Comparison of ENCODE assay signal across 10 cellular contexts in the genomic region with DNA sequence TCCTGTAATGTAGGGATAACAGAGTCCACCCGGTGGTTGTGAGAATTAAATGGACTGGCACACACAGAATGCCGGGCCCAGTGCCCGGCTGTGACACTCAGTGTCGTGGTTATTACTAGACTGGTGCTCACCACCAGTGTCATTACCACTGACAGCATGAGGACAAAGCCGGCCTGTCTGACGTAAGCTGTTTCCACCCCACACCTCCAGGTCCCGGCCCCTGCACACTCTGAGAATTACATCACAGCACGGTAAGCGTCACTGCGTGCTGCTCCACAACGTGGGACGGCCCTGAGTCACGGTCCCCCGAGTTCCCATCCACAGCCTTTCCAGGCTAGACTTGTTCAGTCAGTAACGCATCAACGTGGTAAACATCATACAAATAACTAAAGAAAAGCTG. TPM values are rescaled to one million over a fixed set of nuclear protein-coding genes. Genes with fewer than 3 reads are reported as not detected.
DNase-seq lines count a peak whose midpoint lies in the region; ATAC-seq and TF ChIP-seq lines count a peak whose summit lies in the region.
"Had no signal": no experiment of that assay in that cellular context is flagged by ENCODE, and none has a peak within 500 bp of the region (broad histone marks: within the 10 kb centered on the region; RNA-seq: fewer than 3 reads in every experiment).

No MANE protein-coding gene starts in this region.

- no peaks in the 10 kb centered on the region for H3K36me3 ChIP-seq in upper lobe of right lung

- H3K27ac ChIP-seq in VCaP (peak overlapping the region; percentile 53; the same call in 1 of the 2 replicates), upper lobe of right lung (no peak overlapping the region)
- H3K27ac ChIP-seq: SK-N-MC had no signal

- H3K27me3 Mint-ChIP-seq in nephron progenitor cell (ENCODE audit: low read depth, poor library complexity) (no peaks in the 10 kb centered on the region), CD14-positive monocyte (ENCODE audit: low read depth in 3 of 3) (peaks cover 0 to under 1% (median 0%) of the 10 kb centered on the region in 3 donors)
- H3K27me3 Mint-ChIP-seq in activated CD8-positive, alpha-beta memory T cell treated with anti-CD3 and anti-CD28 coated beads, Interleukin-2, amount 10 ng/mL, durations not matched to agents 7 days and 5 days, result no peaks in the 10 kb centered on the region

- H3K4me3 ChIP-seq in upper lobe of right lung, result no peak overlapping the region
- H3K4me3 ChIP-seq: SK-N-MC had no signal

- peak overlapping the region; percentile 98 for H3K27ac Mint-ChIP-seq in nephron progenitor cell
- no peak overlapping the region for H3K27ac Mint-ChIP-seq in CD14-positive monocyte
- H3K27ac Mint-ChIP-seq in activated CD8-positive, alpha-beta memory T cell treated with anti-CD3 and anti-CD28 coated beads, Interleukin-2, amount 10 ng/mL, durations not matched to agents 7 days and 5 days, result no peak overlapping the region
- H3K27ac Mint-ChIP-seq: naive thymus-derived CD4-positive, alpha-beta T cell had no signal

- intact Hi-C loops in upper lobe of right lung (cut with DNase I), result no loop called here
- intact Hi-C loops in CD14-positive monocyte (cut with micrococcal nuclease), result no loop called here

- no peaks in the 10 kb centered on the region for H3K27me3 ChIP-seq in upper lobe of right lung

- CTCF ChIA-PET in activated CD8-positive, alpha-beta memory T cell treated with anti-CD3 and anti-CD28 coated beads, Interleukin-2, amount 10 ng/mL, durations not matched to agents 7 days and 5 days (lab: Charles Lee), result no interaction called here

- peaks cover 54% of the 10 kb centered on the region for H3K4me1 Mint-ChIP-seq in nephron progenitor cell
- no peaks in the 10 kb centered on the region for H3K4me1 Mint-ChIP-seq in CD14-positive monocyte
- H3K4me1 Mint-ChIP-seq in activated CD8-positive, alpha-beta memory T cell treated with anti-CD3 and anti-CD28 coated beads, Interleukin-2, amount 10 ng/mL, durations not matched to agents 7 days and 5 days, result no peaks in the 10 kb centered on the region

- TF ChIP-seq CTCF in VCaP (conservative IDR thresholded peaks at IDR 0.05), result no peak
- TF ChIP-seq CTCF in nephron progenitor cell (IDR thresholded peaks at IDR 0.05), result no peak
- no peak for TF ChIP-seq CTCF in upper lobe of right lung (IDR thresholded peaks at IDR 0.05)
- TF ChIP-seq CTCF in CD14-positive monocyte (IDR thresholded peaks at IDR 0.05), result no peak

- peak; percentile 48 for ATAC-seq in upper lobe of right lung
- no peak for ATAC-seq in activated CD8-positive, alpha-beta memory T cell treated with anti-CD3 and anti-CD28 coated beads, Interleukin-2, amount 10 ng/mL, durations not matched to agents 7 days and 5 days
- ATAC-seq: naive thymus-derived CD4-positive, alpha-beta T cell had no signal

- no peaks in the 10 kb centered on the region for H3K4me1 ChIP-seq in upper lobe of right lung

- no peaks in the 10 kb centered on the region for H3K9me3 ChIP-seq in upper lobe of right lung

- H3K9me3 Mint-ChIP-seq in nephron progenitor cell (peaks cover 22% of the 10 kb centered on the region), CD14-positive monocyte (peaks cover 0 to 8% (median 3%) of the 10 kb centered on the region in 7 donors)
- peaks cover 8% of the 10 kb centered on the region for H3K9me3 Mint-ChIP-seq in activated CD8-positive, alpha-beta memory T cell treated with anti-CD3 and anti-CD28 coated beads, Interleukin-2, amount 10 ng/mL, durations not matched to agents 7 days and 5 days (ENCODE audit: low read depth)

- H3K4me3 Mint-ChIP-seq in nephron progenitor cell (peak overlapping the region; percentile 54), CD14-positive monocyte (no peak overlapping the region)
- no peak overlapping the region for H3K4me3 Mint-ChIP-seq in activated CD8-positive, alpha-beta memory T cell treated with anti-CD3 and anti-CD28 coated beads, Interleukin-2, amount 10 ng/mL, durations not matched to agents 7 days and 5 days
- H3K4me3 Mint-ChIP-seq: naive thymus-derived CD4-positive, alpha-beta T cell had no signal

- peaks cover 87% of the 10 kb centered on the region for H3K36me3 Mint-ChIP-seq in nephron progenitor cell (ENCODE audit: low read depth)
- H3K36me3 Mint-ChIP-seq in CD14-positive monocyte, result no peaks in the 10 kb centered on the region
- H3K36me3 Mint-ChIP-seq in activated CD8-positive, alpha-beta memory T cell treated with anti-CD3 and anti-CD28 coated beads, Interleukin-2, amount 10 ng/mL, durations not matched to agents 7 days and 5 days, result no peaks in the 10 kb centered on the region
- H3K36me3 Mint-ChIP-seq: naive thymus-derived CD4-positive, alpha-beta T cell had no signal

- peak; percentile 74 for DNase-seq in fibroblast of peridontal ligament (ENCODE audit: extremely low read depth)
- DNase-seq in nephron progenitor cell, result peak; percentile 15
- no peak for DNase-seq in upper lobe of right lung
- DNase-seq in CD14-positive monocyte (ENCODE audit: low spot score), result no peak
- DNase-seq in NCI-H1694 treated with DMSO at 0.1 percent for 48 hours (lab: John Stamatoyannopoulos, UW), result no peak
- DNase-seq in activated CD8-positive, alpha-beta memory T cell treated with anti-CD3 and anti-CD28 coated beads, Interleukin-2, amount 10 ng/mL, durations not matched to agents 7 days and 5 days, result no peak
- DNase-seq: activated CD8-positive, alpha-beta memory T cell treated with anti-CD3 and anti-CD28 coated beads, Interleukin-2, amount 50 U/mL, for 4 hours; naive thymus-derived CD4-positive, alpha-beta T cell had no signal

RNA-seq across cellular contexts. Expression of a gene that starts 22.9 kb away (rescaled TPM):
- 84.3 TPM for total RNA-seq in upper lobe of right lung
- not detected for polyA plus RNA-seq in CD14-positive monocyte
- total RNA-seq in activated CD8-positive, alpha-beta memory T cell treated with anti-CD3 and anti-CD28 coated beads, Interleukin-2, amount 10 ng/mL, durations not matched to agents 7 days and 5 days, result under 1 TPM in 1 of 2 experiments, not detected in 1; 0.05 TPM
- polyA plus RNA-seq: naive thymus-derived CD4-positive, alpha-beta T cell had no signal

Comparison
In these comparisons a context has a peak if more than half of its experiments do, and no peak if none do; other contexts are left out.
1. DNase-seq: peak in fibroblast of peridontal ligament (single experiment) and nephron progenitor cell (single experiment); none in upper lobe of right lung (single experiment), CD14-positive monocyte (single experiment), NCI-H1694 treated with DMSO at 0.1 percent for 48 hours (single experiment) and activated CD8-positive, alpha-beta memory T cell treated with anti-CD3 and anti-CD28 coated beads, Interleukin-2, amount 10 ng/mL, durations not matched to agents 7 days and 5 days (single experiment).
2. RNA of a gene that starts 22.9 kb away (total RNA-seq): 84.3 TPM in upper lobe of right lung (single experiment); 0.05 TPM in activated CD8-positive, alpha-beta memory T cell treated with anti-CD3 and anti-CD28 coated beads, Interleukin-2, amount 10 ng/mL, durations not matched to agents 7 days and 5 days; every median in the first group is over 10 times any median in the second.